30 cellular contexts compared by ENCODE assay signal in the genomic region with DNA sequence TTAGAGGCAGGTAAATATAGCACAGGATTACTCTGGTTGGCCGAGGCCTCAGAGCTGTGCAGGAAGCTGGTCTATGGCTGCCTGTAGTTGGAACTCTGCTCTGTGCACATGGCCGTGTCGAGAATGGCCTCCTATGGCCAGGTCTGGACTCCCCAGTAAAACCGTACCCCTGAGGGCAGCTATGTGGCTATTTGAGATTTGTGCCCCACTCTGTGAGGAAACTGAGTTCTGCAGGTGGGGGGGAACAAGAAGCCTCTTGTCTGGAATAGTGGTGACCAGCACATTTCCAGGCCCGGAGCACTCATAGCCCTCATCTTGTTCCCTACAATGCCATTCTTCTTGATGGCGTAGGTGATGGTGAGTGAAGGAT. TPM values are rescaled to one million over a fixed set of nuclear protein-coding genes. Genes with fewer than 3 reads are reported as not detected.
"Had no signal": no experiment of that assay in that cellular context is flagged by ENCODE, and none has a peak within 500 bp of the region (broad histone marks: within the 10 kb centered on the region; RNA-seq: fewer than 3 reads in every experiment).

No MANE protein-coding gene starts in this region.

- DNase-seq: activated CD4-positive, alpha-beta T cell treated with anti-CD3 and anti-CD28 coated beads, Interleukin-2, amount 10 ng/mL, durations not matched to agents 24 days and 14 days; activated CD4-positive, alpha-beta T cell treated with anti-CD3 and anti-CD28 coated beads, Interleukin-2, amount 50 U/mL, for 4 hours; activated CD8-positive, alpha-beta memory T cell treated with anti-CD3 and anti-CD28 coated beads, Interleukin-2, amount 50 U/mL, for 4 hours; activated CD8-positive, alpha-beta T cell treated with anti-CD3 and anti-CD28 coated beads for 36 hours; activated gamma-delta T cell treated with Interleukin-2 at 50 U/mL for 16 hours; activated naive CD4-positive, alpha-beta T cell treated with anti-CD3 and anti-CD28 coated beads for 36 hours; activated naive CD8-positive, alpha-beta T cell treated with anti-CD3 and anti-CD28 coated beads, Interleukin-2, amount 50 U/mL, for 24 hours; activated T-cell treated with anti-CD3 and anti-CD28 coated beads for 4 hours; activated T-cell treated with anti-CD3 and anti-CD28 coated beads, Interleukin-2, amount 50 U/mL, for 4 hours; anterior cingulate cortex; IMR-90; NCI-H1092 treated with DMSO at 0.1 percent for 48 hours; NCI-H1417; NCI-H146; NCI-H187; NCI-H2029 treated with DMSO at 0.1 percent for 48 hours; NCI-H345; NCI-H524 treated with DMSO at 0.1 percent for 48 hours; SHP77; SJCRH30 had no signal

- H3K4me3 Mint-ChIP-seq: activated CD4-positive, alpha-beta T cell treated with anti-CD3 and anti-CD28 coated beads, Interleukin-2, amount 10 ng/mL, durations not matched to agents 24 days and 14 days; activated CD8-positive, alpha-beta T cell treated with anti-CD3 and anti-CD28 coated beads for 36 hours; activated naive CD4-positive, alpha-beta T cell treated with anti-CD3 and anti-CD28 coated beads for 36 hours; activated naive CD8-positive, alpha-beta T cell; activated naive CD8-positive, alpha-beta T cell treated with anti-CD3 and anti-CD28 coated beads, Interleukin-2, amount 50 U/mL, for 24 hours; activated T-cell treated with anti-CD3 and anti-CD28 coated beads, Interleukin-2, amount 50 U/mL, for 4 hours; activated T-helper 1 cell treated with anti-CD3 and anti-CD28 coated beads, Interleukin-12 subunit alpha, Interleukin-12 subunit beta, Interleukin-2, Interleukin-4 antibody, amounts not matched to agents 30 ng/mL and 10 ng/mL and 1 ng/mL, durations not matched to agents 14 hours and 24 hours and 36 hours; brain had no signal

- H3K36me3 Mint-ChIP-seq: activated naive CD8-positive, alpha-beta T cell; brain had no signal

- ATAC-seq: activated CD8-positive, alpha-beta T cell treated with anti-CD3 and anti-CD28 coated beads for 36 hours; activated naive CD8-positive, alpha-beta T cell treated with anti-CD3 and anti-CD28 coated beads, Interleukin-2, amount 50 U/mL, for 24 hours; activated T-cell treated with anti-CD3 and anti-CD28 coated beads, Interleukin-2, amount 50 U/mL, for 4 hours; K562; Panc1 had no signal

- H3K9me3 Mint-ChIP-seq: activated CD4-positive, alpha-beta T cell treated with anti-CD3 and anti-CD28 coated beads, Interleukin-2, amount 10 ng/mL, durations not matched to agents 24 days and 14 days; activated CD8-positive, alpha-beta T cell treated with anti-CD3 and anti-CD28 coated beads for 36 hours; activated naive CD4-positive, alpha-beta T cell treated with anti-CD3 and anti-CD28 coated beads for 36 hours; activated naive CD8-positive, alpha-beta T cell treated with anti-CD3 and anti-CD28 coated beads, Interleukin-2, amount 50 U/mL, for 24 hours; activated T-cell treated with anti-CD3 and anti-CD28 coated beads, Interleukin-2, amount 50 U/mL, for 4 hours; activated T-helper 1 cell treated with anti-CD3 and anti-CD28 coated beads, Interleukin-12 subunit alpha, Interleukin-12 subunit beta, Interleukin-2, Interleukin-4 antibody, amounts not matched to agents 30 ng/mL and 10 ng/mL and 1 ng/mL, durations not matched to agents 14 hours and 24 hours and 36 hours had no signal

- H3K27ac Mint-ChIP-seq: activated CD4-positive, alpha-beta T cell treated with anti-CD3 and anti-CD28 coated beads, Interleukin-2, amount 10 ng/mL, durations not matched to agents 24 days and 14 days; activated CD8-positive, alpha-beta T cell treated with anti-CD3 and anti-CD28 coated beads for 36 hours; activated naive CD4-positive, alpha-beta T cell treated with anti-CD3 and anti-CD28 coated beads for 36 hours; activated naive CD8-positive, alpha-beta T cell; activated naive CD8-positive, alpha-beta T cell treated with anti-CD3 and anti-CD28 coated beads, Interleukin-2, amount 50 U/mL, for 24 hours; activated T-helper 1 cell treated with anti-CD3 and anti-CD28 coated beads, Interleukin-12 subunit alpha, Interleukin-12 subunit beta, Interleukin-2, Interleukin-4 antibody, amounts not matched to agents 30 ng/mL and 10 ng/mL and 1 ng/mL, durations not matched to agents 14 hours and 24 hours and 36 hours had no signal

RNA-seq across cellular contexts. Expression of a gene that starts 15.0 kb away (rescaled TPM):
- total RNA-seq: activated CD4-positive, alpha-beta T cell treated with anti-CD3 and anti-CD28 coated beads, Interleukin-2, amount 10 ng/mL, durations not matched to agents 24 days and 14 days; activated CD8-positive, alpha-beta T cell treated with anti-CD3 and anti-CD28 coated beads for 36 hours; activated naive CD4-positive, alpha-beta T cell treated with anti-CD3 and anti-CD28 coated beads for 36 hours; activated T-cell treated with anti-CD3 and anti-CD28 coated beads, Interleukin-2, amount 50 U/mL, for 4 hours; activated T-helper 1 cell treated with anti-CD3 and anti-CD28 coated beads, Interleukin-12 subunit alpha, Interleukin-12 subunit beta, Interleukin-2, Interleukin-4 antibody, amounts not matched to agents 30 ng/mL and 10 ng/mL and 1 ng/mL, durations not matched to agents 14 hours and 24 hours and 36 hours; IMR-90; K562; M059J; NCI-H460; RPMI7951; SJCRH30; T-helper 1 cell treated with Interleukin-12 subunit alpha and Interleukin-12 subunit beta and Interleukin-4 antibody, amounts not matched to agents 30 ng/mL and 1 ng/mL, for 36 hours; T-helper 2 cell treated with Interferon-gamma antibody and Interleukin-4, amounts not matched to agents 100 ng/mL and 5 ng/mL, for 36 hours had no signal
